In the genomic region with DNA sequence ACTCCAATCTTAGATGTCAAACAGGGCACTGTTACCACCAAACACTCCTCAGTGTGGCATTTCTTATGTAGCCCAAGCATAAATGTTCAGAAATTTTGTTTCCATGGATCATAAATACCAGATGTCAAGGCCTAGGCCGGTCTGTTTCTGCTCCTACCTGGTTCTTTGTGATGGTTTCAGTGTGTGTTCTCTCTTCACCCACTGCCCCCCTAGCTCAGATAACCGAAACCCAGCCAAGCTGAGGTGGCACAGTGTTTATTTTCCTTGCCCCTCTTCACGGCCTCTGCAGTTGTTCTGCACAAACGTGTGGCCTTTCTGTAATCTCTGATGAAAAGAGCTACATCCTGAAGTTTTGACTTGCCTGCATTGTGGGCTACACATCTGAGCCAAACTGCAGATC, we compare ENCODE assay signal across 13 cellular contexts.
"Had no signal": no experiment of that assay in that cellular context is flagged by ENCODE, and none has a peak within 500 bp of the region (broad histone marks: within the 10 kb centered on the region; RNA-seq: fewer than 3 reads in every experiment).

No MANE protein-coding gene starts in this region.

- DNase-seq: activated CD4-positive, alpha-beta memory T cell treated with anti-CD3 and anti-CD28 coated beads for 36 hours; activated CD8-positive, alpha-beta memory T cell treated with anti-CD3 and anti-CD28 coated beads, Interleukin-2, amount 10 ng/mL, durations not matched to agents 7 days and 5 days; activated naive CD4-positive, alpha-beta T cell treated with anti-CD3 and anti-CD28 coated beads, Interleukin-2, amount 10 ng/mL, durations not matched to agents 7 days and 5 days; activated T-cell treated with anti-CD3 and anti-CD28 coated beads, Interleukin-2, amount 50 U/mL, for 24 hours; endodermal cell; left colon; pancreas; T-cell; T-helper 9 cell had no signal

- H3K4me1 ChIP-seq: pancreas had no signal

- H3K4me3 ChIP-seq: lung, pancreas had no signal

- H3K27me3 ChIP-seq: pancreas had no signal

- ATAC-seq: activated CD8-positive, alpha-beta memory T cell treated with anti-CD3 and anti-CD28 coated beads, Interleukin-2, amount 10 ng/mL, durations not matched to agents 7 days and 5 days; left colon; pancreas; stimulated activated effector memory CD8-positive, alpha-beta T cell treated with anti-CD3 and anti-CD28 coated beads, Interleukin-12 subunit alpha, Interleukin-12 subunit beta, amount 100 ng/mL, for 72 hours had no signal

- H3K36me3 Mint-ChIP-seq: activated CD4-positive, alpha-beta memory T cell treated with anti-CD3 and anti-CD28 coated beads for 36 hours; activated CD8-positive, alpha-beta memory T cell treated with anti-CD3 and anti-CD28 coated beads, Interleukin-2, amount 10 ng/mL, durations not matched to agents 7 days and 5 days; activated naive CD4-positive, alpha-beta T cell treated with anti-CD3 and anti-CD28 coated beads, Interleukin-2, amount 10 ng/mL, durations not matched to agents 7 days and 5 days; stimulated activated effector memory CD8-positive, alpha-beta T cell treated with anti-CD3 and anti-CD28 coated beads, Interleukin-12 subunit alpha, Interleukin-12 subunit beta, amount 100 ng/mL, for 72 hours; T-cell had no signal

- H3K4me3 Mint-ChIP-seq: activated CD4-positive, alpha-beta memory T cell treated with anti-CD3 and anti-CD28 coated beads for 36 hours; activated CD8-positive, alpha-beta memory T cell treated with anti-CD3 and anti-CD28 coated beads, Interleukin-2, amount 10 ng/mL, durations not matched to agents 7 days and 5 days; activated naive CD4-positive, alpha-beta T cell treated with anti-CD3 and anti-CD28 coated beads, Interleukin-2, amount 10 ng/mL, durations not matched to agents 7 days and 5 days; activated T-cell treated with anti-CD3 and anti-CD28 coated beads, Interleukin-2, amount 50 U/mL, for 24 hours; endodermal cell; mesothelial cell of epicardium; stimulated activated effector memory CD8-positive, alpha-beta T cell treated with anti-CD3 and anti-CD28 coated beads, Interleukin-12 subunit alpha, Interleukin-12 subunit beta, amount 100 ng/mL, for 72 hours; T-cell; type B pancreatic cell had no signal

- H3K9me3 Mint-ChIP-seq: activated CD4-positive, alpha-beta memory T cell treated with anti-CD3 and anti-CD28 coated beads for 36 hours; activated naive CD4-positive, alpha-beta T cell treated with anti-CD3 and anti-CD28 coated beads, Interleukin-2, amount 10 ng/mL, durations not matched to agents 7 days and 5 days; activated T-cell treated with anti-CD3 and anti-CD28 coated beads, Interleukin-2, amount 50 U/mL, for 24 hours; endodermal cell; stimulated activated effector memory CD8-positive, alpha-beta T cell treated with anti-CD3 and anti-CD28 coated beads, Interleukin-12 subunit alpha, Interleukin-12 subunit beta, amount 100 ng/mL, for 72 hours; T-cell had no signal

- H3K4me1 Mint-ChIP-seq: activated CD8-positive, alpha-beta memory T cell treated with anti-CD3 and anti-CD28 coated beads, Interleukin-2, amount 10 ng/mL, durations not matched to agents 7 days and 5 days; stimulated activated effector memory CD8-positive, alpha-beta T cell treated with anti-CD3 and anti-CD28 coated beads, Interleukin-12 subunit alpha, Interleukin-12 subunit beta, amount 100 ng/mL, for 72 hours had no signal

- H3K36me3 ChIP-seq: pancreas had no signal

- H3K27ac ChIP-seq: pancreas had no signal

- H3K9me3 ChIP-seq: pancreas had no signal

- H3K27ac Mint-ChIP-seq: activated CD4-positive, alpha-beta memory T cell treated with anti-CD3 and anti-CD28 coated beads for 36 hours; activated CD8-positive, alpha-beta memory T cell treated with anti-CD3 and anti-CD28 coated beads, Interleukin-2, amount 10 ng/mL, durations not matched to agents 7 days and 5 days; activated naive CD4-positive, alpha-beta T cell treated with anti-CD3 and anti-CD28 coated beads, Interleukin-2, amount 10 ng/mL, durations not matched to agents 7 days and 5 days; activated T-cell treated with anti-CD3 and anti-CD28 coated beads, Interleukin-2, amount 50 U/mL, for 24 hours; endodermal cell; mesothelial cell of epicardium; stimulated activated effector memory CD8-positive, alpha-beta T cell treated with anti-CD3 and anti-CD28 coated beads, Interleukin-12 subunit alpha, Interleukin-12 subunit beta, amount 100 ng/mL, for 72 hours; T-cell; type B pancreatic cell had no signal
